ENCODE assay signal across 8 cellular contexts in the genomic region with DNA sequence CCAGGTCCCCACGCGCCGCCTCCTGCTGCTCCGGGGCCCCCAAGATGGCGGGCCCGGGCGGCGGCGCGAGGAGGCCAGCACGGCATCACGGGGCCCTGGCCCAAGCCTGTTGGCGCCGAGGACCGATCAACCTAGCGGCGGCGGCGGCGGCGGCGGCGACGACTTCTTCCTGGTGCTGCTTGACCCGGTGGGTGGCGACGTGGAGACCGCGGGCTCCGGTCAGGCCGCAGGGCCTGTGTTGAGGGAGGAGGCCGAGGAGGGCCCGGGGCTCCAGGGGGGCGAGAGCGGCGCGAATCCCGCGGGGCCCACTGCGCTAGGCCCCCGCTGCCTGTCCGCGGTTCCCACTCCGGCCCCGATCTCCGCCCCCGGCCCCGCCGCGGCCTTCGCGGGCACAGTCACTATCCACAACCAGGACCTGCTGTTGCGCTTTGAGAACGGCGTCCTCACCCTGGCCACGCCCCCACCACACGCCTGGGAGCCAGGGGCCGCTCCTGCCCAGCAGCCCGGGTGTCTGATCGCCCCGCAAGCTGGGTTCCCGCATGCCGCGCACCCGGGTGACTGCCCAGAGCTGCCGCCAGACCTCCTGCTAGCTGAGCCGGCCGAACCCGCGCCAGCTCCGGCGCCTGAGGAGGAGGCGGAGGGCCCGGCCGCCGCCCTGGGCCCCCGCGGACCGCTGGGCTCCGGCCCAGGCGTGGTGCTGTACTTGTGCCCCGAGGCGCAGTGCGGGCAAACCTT. TPM values are rescaled to one million over a fixed set of nuclear protein-coding genes. Genes with fewer than 3 reads are reported as not detected.
DNase-seq lines count a peak whose midpoint lies in the region; ATAC-seq and TF ChIP-seq lines count a peak whose summit lies in the region.
"Not testable (repeated sequence)": the region's sequence is repeated elsewhere in the genome, so short reads cannot be mapped to it uniquely, and the experiment has no call there.

No MANE protein-coding gene starts in this region.

- CTCF ChIA-PET in HEK293 (lab: Yijun Ruan, JAX), result not testable (repeated sequence)

- not testable (repeated sequence) for H4K8ac ChIP-seq in neuronal stem cell (ENCODE audit: low read depth, low read length)

- POLR2A ChIA-PET in HEK293 (lab: Yijun Ruan, JAX), result not testable (repeated sequence)

- H2BK5ac ChIP-seq in neuronal stem cell (ENCODE audit: low read length), result not testable (repeated sequence)

- peak; percentile 12 for TF ChIP-seq POLR2A in transverse colon (IDR thresholded peaks at IDR 0.05)

- H3K14ac ChIP-seq in neuronal stem cell (ENCODE audit: low read length), result not testable (repeated sequence)

- H3K4ac ChIP-seq in neuronal stem cell (ENCODE audit: low read length), result not testable (repeated sequence)

- intact Hi-C loops in left cardiac atrium (cut with DNase I), result loop anchor here in 1 of 2 donors (5.0 kb wide), 1 partner anchor 320 kb away; the partner anchor contains the start of gene ZXDA
- intact Hi-C loops in transverse colon (cut with DNase I; ENCODE audit: low total_unique reads), result not testable (repeated sequence)

- H3K23ac ChIP-seq in neuronal stem cell (ENCODE audit: low read depth, low read length, poor library complexity), result not testable (repeated sequence)

- WGBS in neuronal stem cell (ENCODE audit: extremely low coverage in 2 of 2, insufficient read length in 2 of 2, insufficient replicate concordance in 1 of 2), 2 donors, result no CpG with 5 or more reads among the region's 84 CpGs
- 61% methylated on average over 48 of the region's 84 CpGs; no CpG with 5 or more reads in 1 of the 2 donors for WGBS in transverse colon (ENCODE audit: low coverage in 1 of 2), 2 donors

- H3K9ac ChIP-seq in neuronal stem cell (ENCODE audit: low read depth, low read length, poor library complexity), result not testable (repeated sequence)

- in situ Hi-C loops in GM13977 (cut with MboI; ENCODE audit: low pct_unique_long_range_greater_than_20kb, low sequenced_read_pairs, unreplicated experiment), result loop anchor here (25.0 kb wide), 1 partner anchor 320 kb away; the partner anchor contains the start of gene ZXDA
- in situ Hi-C loops in astrocyte of the spinal cord (cut with HindIII; ENCODE audit: low sequenced_read_pairs), result not testable (repeated sequence)
- in situ Hi-C loops in transverse colon (cut with MboI; ENCODE audit: low pct_ligation_motif_present in 1 of 4, low pct_unique_long_range_greater_than_20kb in 1 of 4, low sequenced_read_pairs in 3 of 4), result loop anchor here (25.0 kb wide), 1 partner anchor 320 kb away; the partner anchor contains the start of gene ZXDA (in 4 of the 4)

- H3K4me1 ChIP-seq in HEK293 (ENCODE audit: control insufficient read depth, insufficient read depth, low read length); neuronal stem cell (ENCODE audit: control insufficient read depth in 2 of 2, insufficient read depth in 1 of 2, low read depth in 1 of 2, low read length in 2 of 2): not testable (repeated sequence)
- H3K4me1 ChIP-seq in transverse colon, result peaks cover 0 to 29% (median 7%) of the 10 kb centered on the region in 4 donors

- TF ChIP-seq CTCF in GM13977 (IDR thresholded peaks at IDR 0.05; ENCODE audit: extremely low read depth, insufficient read depth, missing control alignments); HEK293 (tag by site-specific recombination; IDR thresholded peaks at IDR 0.05); astrocyte of the spinal cord (IDR thresholded peaks at IDR 0.05; ENCODE audit: low read depth, low read length); transverse colon (IDR thresholded peaks at IDR 0.05): not testable (repeated sequence)

- H2AK5ac ChIP-seq in neuronal stem cell (ENCODE audit: low read depth, low read length), result not testable (repeated sequence)

- TF ChIP-seq RAD21 in Ishikawa (IDR thresholded peaks at IDR 0.05; ENCODE audit: low read depth), result not testable (repeated sequence)

- peak; percentile 11 for DNase-seq in GM13977 (ENCODE audit: low spot score)
- DNase-seq in T1000 (lab: John Stamatoyannopoulos, UW), result peak; percentile 44
- peak; percentile 25 for DNase-seq in astrocyte of the spinal cord (ENCODE audit: low read depth, low spot score)
- DNase-seq in left cardiac atrium, result peak; percentile 32
- DNase-seq in neuronal stem cell (ENCODE audit: low spot score), result peak; percentile 12
- DNase-seq in transverse colon, result peak; percentile 28

- TF ChIP-seq EP300 in Ishikawa (IDR thresholded peaks at IDR 0.05; ENCODE audit: borderline replicate concordance); transverse colon (IDR thresholded peaks at IDR 0.05; ENCODE audit: low read depth): not testable (repeated sequence)

- not testable (repeated sequence) for H2BK15ac ChIP-seq in neuronal stem cell (ENCODE audit: low read length)

- peak overlapping the region; percentile 45 for H3K4me2 ChIP-seq in neuronal stem cell (ENCODE audit: insufficient read depth, low read length, poor library complexity, severe bottlenecking)

- H3K27ac ChIP-seq in HEK293 (ENCODE audit: extremely low read depth, low read depth, low read length), result peak overlapping the region; percentile 62; the same call in 1 of the 2 replicates
- not testable (repeated sequence) for H3K27ac ChIP-seq in neuronal stem cell (replicated peaks; ENCODE audit: low read length)
- H3K27ac ChIP-seq in transverse colon, result peak overlapping the region; percentile 93 to 97 (median 95)

- H3K4me3 ChIP-seq in HEK293 (ENCODE audit: low read depth, low read length) (peak overlapping the region; percentile 52), astrocyte of the spinal cord (ENCODE audit: low read depth, low read length) (peak overlapping the region; percentile 32), neuronal stem cell (ENCODE audit: low read length in 2 of 2) (peak overlapping the region; percentile 47 to 86), transverse colon (peak overlapping the region; percentile 37 to 71 (median 54))

- not testable (repeated sequence) for H3K9me3 ChIP-seq in HEK293 (ENCODE audit: control insufficient read depth, insufficient read depth, low read depth, low read length); neuronal stem cell (replicated peaks in 1 of 2; ENCODE audit: control insufficient read depth in 2 of 2, insufficient read depth in 1 of 2, low read depth in 1 of 2, low read length in 2 of 2); transverse colon

- not testable (repeated sequence) for H3K79me1 ChIP-seq in neuronal stem cell (ENCODE audit: low read depth, low read length)

- H2BK12ac ChIP-seq in neuronal stem cell (ENCODE audit: low read length), result not testable (repeated sequence)

- not testable (repeated sequence) for H3K27me3 ChIP-seq in neuronal stem cell (ENCODE audit: control insufficient read depth in 3 of 3, insufficient read depth in 3 of 3, low read depth in 1 of 3, low read length in 3 of 3); transverse colon

- H2BK120ac ChIP-seq in neuronal stem cell (ENCODE audit: low read depth, low read length), result not testable (repeated sequence)

- H3K36me3 ChIP-seq in HEK293 (ENCODE audit: control insufficient read depth in 2 of 2, insufficient read depth in 1 of 2, low read length in 2 of 2); transverse colon: not testable (repeated sequence)
- H3K36me3 ChIP-seq in neuronal stem cell (replicated peaks in 1 of 2; ENCODE audit: control insufficient read depth in 2 of 2, insufficient read depth in 2 of 2, low read length in 2 of 2), result peaks cover 0 to 12% of the 10 kb centered on the region in 2 donors

- H3K18ac ChIP-seq in neuronal stem cell (ENCODE audit: low read length), result peak overlapping the region; percentile 57

- peak; percentile 91 to 93 for ATAC-seq in left cardiac atrium

- H2AFZ ChIP-seq in neuronal stem cell (ENCODE audit: low read length), result peak overlapping the region; percentile 86

- not testable (repeated sequence) for H4K91ac ChIP-seq in neuronal stem cell (ENCODE audit: low read depth, low read length, poor library complexity)

TF ChIP-seq in HEK293, 187 proteins besides CTCF, POLR2A, EP300 and RAD21 (continues in another document):
- TF ChIP-seq, protein P1, sequence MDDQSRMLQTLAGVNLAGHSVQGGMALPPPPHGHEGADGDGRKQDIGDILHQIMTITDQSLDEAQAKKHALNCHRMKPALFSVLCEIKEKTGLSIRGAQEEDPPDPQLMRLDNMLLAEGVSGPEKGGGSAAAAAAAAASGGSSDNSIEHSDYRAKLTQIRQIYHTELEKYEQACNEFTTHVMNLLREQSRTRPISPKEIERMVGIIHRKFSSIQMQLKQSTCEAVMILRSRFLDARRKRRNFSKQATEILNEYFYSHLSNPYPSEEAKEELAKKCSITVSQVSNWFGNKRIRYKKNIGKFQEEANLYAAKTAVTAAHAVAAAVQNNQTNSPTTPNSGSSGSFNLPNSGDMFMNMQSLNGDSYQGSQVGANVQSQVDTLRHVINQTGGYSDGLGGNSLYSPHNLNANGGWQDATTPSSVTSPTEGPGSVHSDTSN (CRISPR knock-in tag; IDR thresholded peaks at IDR 0.05), result peak; percentile 48; the same call in 1 of the 2 replicates

TF ChIP-seq in Ishikawa, 13 proteins besides CTCF, POLR2A, EP300 and RAD21:
- TF ChIP-seq YY1 (IDR thresholded peaks at IDR 0.05; ENCODE audit: low read depth), result 0 out of 2 replicates have a peak, but pooled peaks have one; percentile 21

RNA-seq across cellular contexts. Expression of gene ZXDB, which starts 0.5 kb away (rescaled TPM):
- total RNA-seq in left cardiac atrium (1 to 10 TPM; 3.9 to 5.3 TPM), transverse colon (10 to 100 TPM in 1 of 4 donors, 1 to 10 TPM in 3; 4.6 to 12.2 (median 9.1) TPM)
- polyA plus RNA-seq in neuronal stem cell (2013, experiment 1 of 2), result 4.1 TPM
- 4.3 TPM for polyA plus RNA-seq in neuronal stem cell (2013, experiment 2 of 2)
